In genomic region chr3:157135671-157136396, GRCh38 we compare ENCODE assay signal across 9 cellular contexts. TPM values are rescaled to one million over a fixed set of nuclear protein-coding genes. Genes with fewer than 3 reads are reported as not detected.
DNase-seq lines count a peak whose midpoint lies in the region; ATAC-seq, FAIRE-seq and TF ChIP-seq lines count a peak whose summit lies in the region.
"Had no signal": no experiment of that assay in that cellular context is flagged by ENCODE, and none has a peak within 500 bp of the region (broad histone marks: within the 10 kb centered on the region; RNA-seq: fewer than 3 reads in every experiment).

No MANE protein-coding gene starts in this region.

- no peak for DNase-seq in activated CD8-positive, alpha-beta memory T cell treated with anti-CD3 and anti-CD28 coated beads, Interleukin-2, amount 10 ng/mL, durations not matched to agents 7 days and 5 days
- no peak for DNase-seq in activated CD8-positive, alpha-beta memory T cell treated with anti-CD3 and anti-CD28 coated beads, Interleukin-2, amount 50 U/mL, for 4 hours
- peak; percentile 73 for DNase-seq in bronchial epithelial cell (ENCODE audit: low read depth)
- no peak for DNase-seq in right lobe of liver
- DNase-seq in transverse colon = no peak
- no peak for DNase-seq in H9
- DNase-seq: NCI-H1105 had no signal

- no peak overlapping the region for H2BK120ac ChIP-seq in H9 (ENCODE audit: low read depth, low read length, poor library complexity, severe bottlenecking)

- WGBS in right lobe of liver (ENCODE audit: insufficient coverage, low coverage, low lambda C conversion rate, missing lambda C conversion rate) = 17% methylated on average over 5 of the region's 5 CpGs
- 54 to 100% methylated on average over 1 to 5 of the region's 5 CpGs for WGBS in transverse colon (ENCODE audit: low coverage in 1 of 2), 2 donors
- WGBS in H9 (ENCODE audit: extremely low coverage, insufficient read length, low lambda C conversion rate) = no CpG with 5 or more reads among the region's 5 CpGs

- H4K20me1 ChIP-seq in H9 (ENCODE audit: control insufficient read depth, insufficient read depth, insufficient read length) = no peaks in the 10 kb centered on the region

- no peaks in the 10 kb centered on the region for H3K27me3 ChIP-seq in bronchial epithelial cell (ENCODE audit: control insufficient read depth, insufficient read depth, low read length)
- H3K27me3 ChIP-seq in right lobe of liver = no peaks in the 10 kb centered on the region
- no peaks in the 10 kb centered on the region for H3K27me3 ChIP-seq in transverse colon
- H3K27me3 ChIP-seq in H9 (ENCODE audit: insufficient read depth, low read length) = no peaks in the 10 kb centered on the region

- H3K23me2 ChIP-seq in H9 (ENCODE audit: insufficient read length, low read depth, low read length, poor library complexity, severe bottlenecking) = no peaks in the 10 kb centered on the region

- H3K14ac ChIP-seq in H9 (ENCODE audit: insufficient read depth, low read length) = no peak overlapping the region

- no peak for TF ChIP-seq POLR2A in right lobe of liver (IDR thresholded peaks at IDR 0.05)
- TF ChIP-seq POLR2A in transverse colon (IDR thresholded peaks at IDR 0.05) = no peak

- H3K27me3 Mint-ChIP-seq in activated CD8-positive, alpha-beta memory T cell treated with anti-CD3 and anti-CD28 coated beads, Interleukin-2, amount 10 ng/mL, durations not matched to agents 7 days and 5 days = no peaks in the 10 kb centered on the region
- H3K27me3 Mint-ChIP-seq in H9 (ENCODE audit: low read depth) = peaks cover 3% of the 10 kb centered on the region; the same call in 1 of the 2 replicates

- no peaks in the 10 kb centered on the region for H3K79me2 ChIP-seq in H9 (ENCODE audit: insufficient read depth, low read length)

- peak overlapping the region; percentile 61 to 94 (median 92) for H3K27ac ChIP-seq in right lobe of liver
- H3K27ac ChIP-seq in transverse colon = peak overlapping the region; percentile 74 to 84 (median 80)
- H3K27ac ChIP-seq in H9 (ENCODE audit: insufficient read length, low read depth, low read length) = no peak overlapping the region

- H2AK5ac ChIP-seq in H9 (ENCODE audit: insufficient read length, low read length) = no peak overlapping the region

- FAIRE-seq in bronchial epithelial cell (lab: Jason Lieb, UNC) = no peak

- H3K27ac Mint-ChIP-seq in activated CD8-positive, alpha-beta memory T cell treated with anti-CD3 and anti-CD28 coated beads, Interleukin-2, amount 10 ng/mL, durations not matched to agents 7 days and 5 days = peak overlapping the region; percentile 93
- H3K27ac Mint-ChIP-seq in H9 = no peak overlapping the region

- no peak overlapping the region for H3K4me3 Mint-ChIP-seq in activated CD8-positive, alpha-beta memory T cell treated with anti-CD3 and anti-CD28 coated beads, Interleukin-2, amount 10 ng/mL, durations not matched to agents 7 days and 5 days
- H3K4me3 Mint-ChIP-seq in H9 = no peak overlapping the region

- H2BK15ac ChIP-seq in H9 (ENCODE audit: low read depth, low read length) = no peak overlapping the region

- peaks cover 11% of the 10 kb centered on the region for H3K36me3 Mint-ChIP-seq in activated CD8-positive, alpha-beta memory T cell treated with anti-CD3 and anti-CD28 coated beads, Interleukin-2, amount 10 ng/mL, durations not matched to agents 7 days and 5 days
- H3K36me3 Mint-ChIP-seq in H9 (ENCODE audit: insufficient read depth in 1 of 3, low read depth in 3 of 3) = peaks cover 0 to 6% (median 0%) of the 10 kb centered on the region in 3 experiments; a peak in 2 of 7 replicates

- H4K5ac ChIP-seq in H9 (ENCODE audit: insufficient read length, low read depth, low read length) = no peak overlapping the region

- H3K4me3 ChIP-seq in bronchial epithelial cell (ENCODE audit: low read depth, low read length) = no peak overlapping the region
- no peak overlapping the region for H3K4me3 ChIP-seq in right lobe of liver
- no peak overlapping the region for H3K4me3 ChIP-seq in transverse colon

- TF ChIP-seq EP300 in transverse colon (IDR thresholded peaks at IDR 0.05; ENCODE audit: low read depth) = no peak

- H2BK12ac ChIP-seq in H9 (ENCODE audit: insufficient read length, low read depth, low read length) = no peak overlapping the region

- no peaks in the 10 kb centered on the region for H3K79me1 ChIP-seq in H9 (ENCODE audit: insufficient read depth, low read depth, low read length, poor library complexity, severe bottlenecking)

- H3T11ph ChIP-seq in H9 (ENCODE audit: low read length) = no peak overlapping the region

- H3K36me3 ChIP-seq in bronchial epithelial cell (ENCODE audit: control insufficient read depth, insufficient read depth, low read length) (no peaks in the 10 kb centered on the region), right lobe of liver (peaks cover 0 to 5% (median 0%) of the 10 kb centered on the region in 4 donors), transverse colon (no peaks in the 10 kb centered on the region)

- no peak overlapping the region for H3K9ac ChIP-seq in H9 (ENCODE audit: extremely low read depth, insufficient read length, low read length)

- ATAC-seq in activated CD8-positive, alpha-beta memory T cell treated with anti-CD3 and anti-CD28 coated beads, Interleukin-2, amount 10 ng/mL, durations not matched to agents 7 days and 5 days = no peak
- ATAC-seq in right lobe of liver = peak; percentile 7 to 42 (median 20)
- ATAC-seq in GM21717 (IDR thresholded peaks at IDR 0.05; ENCODE audit: unreplicated experiment) = no peak
- ATAC-seq in esophagus mucosa = no peak

- CTCF ChIA-PET in activated CD8-positive, alpha-beta memory T cell treated with anti-CD3 and anti-CD28 coated beads, Interleukin-2, amount 10 ng/mL, durations not matched to agents 7 days and 5 days (lab: Charles Lee) = interaction anchor here (0.7 to 19.3 kb wide), 9 partner anchors 13 to 581 kb away, joined by 3 to 332 read pairs (median 14); partner anchors contain the start of genes SSR3 and TIPARP

- in situ Hi-C loops in transverse colon (cut with MboI; ENCODE audit: low pct_ligation_motif_present in 1 of 4, low pct_unique_long_range_greater_than_20kb in 1 of 4, low sequenced_read_pairs in 3 of 4) = loop anchor here in 2 of 4 donors (10.0 kb wide), 1 partner anchor 51 kb away; no protein-coding TSS in a partner anchor

- TF ChIP-seq CTCF in bronchial epithelial cell (IDR thresholded peaks at IDR 0.05; ENCODE audit: insufficient read depth, low read length, severe bottlenecking) (no peak), right lobe of liver (IDR thresholded peaks at IDR 0.05) (peak; percentile 28 to 48 (median 40)), transverse colon (IDR thresholded peaks at IDR 0.05) (no peak), H9 (conservative IDR thresholded peaks at IDR 0.05) (no peak)

- H3K56ac ChIP-seq in H9 (ENCODE audit: insufficient read length, low read depth, low read length) = no peak overlapping the region

- no peak overlapping the region for H3K18ac ChIP-seq in H9 (ENCODE audit: insufficient read length, low read depth, low read length)

- H4K8ac ChIP-seq in H9 (replicated peaks; ENCODE audit: insufficient read length, low read depth, low read length) = no peak overlapping the region

- intact Hi-C loops in right lobe of liver (cut with DNase I) = loop anchor here (10.0 kb wide), 3 partner anchors 51 to 461 kb away; partner anchors contain the start of genes LEKR1 (in 1 of the 2) and TIPARP (in 1 of the 2)
- intact Hi-C loops in transverse colon (cut with DNase I; ENCODE audit: low total_unique reads) = loop anchor here (2.0 to 10.0 kb wide), 2 partner anchors 49 to 591 kb away; no protein-coding TSS in a partner anchor

- no peak overlapping the region for H3K4ac ChIP-seq in H9 (ENCODE audit: low read depth, low read length)

- peaks cover 69% of the 10 kb centered on the region for H3K4me1 Mint-ChIP-seq in activated CD8-positive, alpha-beta memory T cell treated with anti-CD3 and anti-CD28 coated beads, Interleukin-2, amount 10 ng/mL, durations not matched to agents 7 days and 5 days
- peaks cover 4 to 15% of the 10 kb centered on the region in 2 experiments; a peak in 3 of 4 replicates for H3K4me1 Mint-ChIP-seq in H9

- H2BK20ac ChIP-seq in H9 (ENCODE audit: low read depth, low read length, poor library complexity, severe bottlenecking) = no peak overlapping the region

- no peak overlapping the region for H4K91ac ChIP-seq in H9 (ENCODE audit: insufficient read length, low read depth, low read length)

- no peak overlapping the region for H2BK5ac ChIP-seq in H9 (ENCODE audit: insufficient read length, low read length)

- no peak overlapping the region for H3K23ac ChIP-seq in H9 (ENCODE audit: insufficient read length, low read depth, low read length)

- H3K4me1 ChIP-seq in right lobe of liver (peaks cover 0 to 48% (median 24%) of the 10 kb centered on the region in 4 donors), transverse colon (peaks cover 28 to 56% (median 40%) of the 10 kb centered on the region in 4 donors), H9 (ENCODE audit: insufficient read depth, low read length) (no peaks in the 10 kb centered on the region)

- no peaks in the 10 kb centered on the region for H3K9me3 ChIP-seq in right lobe of liver
- no peaks in the 10 kb centered on the region for H3K9me3 ChIP-seq in transverse colon
- no peaks in the 10 kb centered on the region for H3K9me3 ChIP-seq in H9 (ENCODE audit: control insufficient read depth, low read depth, low read length)

- no peak overlapping the region for H3K4me2 ChIP-seq in H9 (ENCODE audit: insufficient read depth, insufficient read length, low read length)

- no peaks in the 10 kb centered on the region for H3K9me3 Mint-ChIP-seq in activated CD8-positive, alpha-beta memory T cell treated with anti-CD3 and anti-CD28 coated beads, Interleukin-2, amount 10 ng/mL, durations not matched to agents 7 days and 5 days (ENCODE audit: low read depth)
- peaks cover 2 to 4% of the 10 kb centered on the region in 2 experiments; a peak in 1 of 5 replicates for H3K9me3 Mint-ChIP-seq in H9

- no peak overlapping the region for H2AFZ ChIP-seq in H9 (ENCODE audit: low read length)

RNA-seq across cellular contexts. Expression of gene CCNL1, which starts 24.1 kb away (rescaled TPM):
- 100 to 1,000 TPM; 166 to 254 TPM for total RNA-seq in activated CD8-positive, alpha-beta memory T cell treated with anti-CD3 and anti-CD28 coated beads, Interleukin-2, amount 10 ng/mL, durations not matched to agents 7 days and 5 days
- total RNA-seq in bronchial epithelial cell (107 and 150 TPM in 2 replicates), right lobe of liver (100 to 1,000 TPM in 2 of 6 experiments, 10 to 100 TPM in 4; 34.0 to 153 (median 78.5) TPM), transverse colon (100 to 1,000 TPM; 288 to 422 (median 308) TPM), H9 (2021) (93.9 and 103 TPM in 2 replicates), esophagus mucosa (59.5 TPM)

Comparison
In these comparisons a context has a peak if more than half of its experiments do, and no peak if none do; other contexts are left out.
1. ATAC-seq: peak in right lobe of liver (4 of 4); none in activated CD8-positive, alpha-beta memory T cell treated with anti-CD3 and anti-CD28 coated beads, Interleukin-2, amount 10 ng/mL, durations not matched to agents 7 days and 5 days (single experiment), GM21717 (single experiment) and esophagus mucosa (single experiment).
2. CTCF ChIP-seq: peak in right lobe of liver (4 of 4); none in bronchial epithelial cell (single experiment), transverse colon (0 of 5) and H9 (single experiment).